In genomic region chr15:70014311-70014707, GRCh38 we compare ENCODE assay signal across 19 cellular contexts.
"Had no signal": no experiment of that assay in that cellular context is flagged by ENCODE, and none has a peak within 500 bp of the region (broad histone marks: within the 10 kb centered on the region; RNA-seq: fewer than 3 reads in every experiment).

No MANE protein-coding gene starts in this region.

- H3K4me3 Mint-ChIP-seq: activated naive CD4-positive, alpha-beta T cell treated with anti-CD3 and anti-CD28 coated beads, Interleukin-2, amount 50 U/mL, for 24 hours; naive thymus-derived CD4-positive, alpha-beta T cell had no signal

- ATAC-seq: gastrocnemius medialis, upper lobe of right lung had no signal

- H3K36me3 ChIP-seq: adrenal gland, breast epithelium, gastrocnemius medialis, left ventricle myocardium inferior, neural progenitor cell, prostate gland, thoracic aorta, upper lobe of right lung, WERI-Rb-1 had no signal

- DNase-seq: activated CD4-positive, alpha-beta T cell treated with anti-CD3 and anti-CD28 coated beads, Interleukin-2, amount 50 U/mL, for 4 hours; activated gamma-delta T cell; adrenal gland; cortex of kidney; gastrocnemius medialis; left ventricle myocardium inferior; mesenchymal stem cell; naive thymus-derived CD4-positive, alpha-beta T cell; stimulated activated CD4-positive, alpha-beta T cell treated with anti-CD3 and anti-CD28 coated beads, Interleukin-15, amount 100 ng/mL, for 24 hours; stimulated activated CD4-positive, alpha-beta T cell treated with anti-CD3 and anti-CD28 coated beads, Interleukin-4, amount 100 ng/mL, for 1 hour had no signal

- H3K4me1 ChIP-seq: adrenal gland, breast epithelium, gastrocnemius medialis, left ventricle myocardium inferior, upper lobe of right lung had no signal

- H3K9me3 ChIP-seq: adrenal gland, gastrocnemius medialis, mucosa of descending colon, prostate gland, thoracic aorta, upper lobe of right lung had no signal

- H3K27me3 ChIP-seq: breast epithelium, gastrocnemius medialis, neural progenitor cell, upper lobe of right lung had no signal

- H3K27ac Mint-ChIP-seq: activated naive CD4-positive, alpha-beta T cell treated with anti-CD3 and anti-CD28 coated beads, Interleukin-2, amount 50 U/mL, for 24 hours had no signal

- H3K9me3 Mint-ChIP-seq: activated naive CD4-positive, alpha-beta T cell treated with anti-CD3 and anti-CD28 coated beads, Interleukin-2, amount 50 U/mL, for 24 hours; neural progenitor cell had no signal

- H3K9ac ChIP-seq: neural progenitor cell had no signal

- H3K27ac ChIP-seq: adrenal gland, breast epithelium, gastrocnemius medialis, left ventricle myocardium inferior, neural progenitor cell, prostate gland, thoracic aorta, upper lobe of right lung, WERI-Rb-1 had no signal

- H3K36me3 Mint-ChIP-seq: activated naive CD4-positive, alpha-beta T cell treated with anti-CD3 and anti-CD28 coated beads, Interleukin-2, amount 50 U/mL, for 24 hours; neural progenitor cell had no signal

- H3K4me3 ChIP-seq: adrenal gland, breast epithelium, gastrocnemius medialis, left ventricle myocardium inferior, mucosa of descending colon, neural progenitor cell, prostate gland, skin epidermis, thoracic aorta, upper lobe of right lung had no signal
